ENCODE assay signal across 12 cellular contexts in genomic region chr14:102654298-102654697, GRCh38.
DNase-seq lines count a peak whose midpoint lies in the region; ATAC-seq and FAIRE-seq lines count a peak whose summit lies in the region.
"Had no signal": no experiment of that assay in that cellular context is flagged by ENCODE, and none has a peak within 500 bp of the region (broad histone marks: within the 10 kb centered on the region; RNA-seq: fewer than 3 reads in every experiment).

No MANE protein-coding gene starts in this region.

- H3K9me3 Mint-ChIP-seq in activated naive CD4-positive, alpha-beta T cell treated with anti-CD3 and anti-CD28 coated beads for 36 hours: peaks cover 4% of the 10 kb centered on the region
- peaks cover 7% of the 10 kb centered on the region for H3K9me3 Mint-ChIP-seq in activated naive CD4-positive, alpha-beta T cell treated with anti-CD3 and anti-CD28 coated beads, Interleukin-2, amount 10 ng/mL, durations not matched to agents 7 days and 5 days
- peaks cover 5% of the 10 kb centered on the region for H3K9me3 Mint-ChIP-seq in activated T-cell treated with anti-CD3 and anti-CD28 coated beads, Interleukin-2, amount 50 U/mL, for 4 hours
- no peaks in the 10 kb centered on the region for H3K9me3 Mint-ChIP-seq in stimulated activated effector memory CD8-positive, alpha-beta T cell treated with anti-CD3 and anti-CD28 coated beads, Interleukin-12 subunit alpha, Interleukin-12 subunit beta, amount 100 ng/mL, for 72 hours

- H3K4me1 Mint-ChIP-seq in activated naive CD4-positive, alpha-beta T cell treated with anti-CD3 and anti-CD28 coated beads for 36 hours (ENCODE audit: low read depth): peaks cover 37% of the 10 kb centered on the region
- peaks cover 6% of the 10 kb centered on the region for H3K4me1 Mint-ChIP-seq in activated naive CD4-positive, alpha-beta T cell treated with anti-CD3 and anti-CD28 coated beads, Interleukin-2, amount 10 ng/mL, durations not matched to agents 7 days and 5 days
- H3K4me1 Mint-ChIP-seq in activated T-cell treated with anti-CD3 and anti-CD28 coated beads, Interleukin-2, amount 50 U/mL, for 4 hours (ENCODE audit: low read depth): peaks cover 31% of the 10 kb centered on the region
- H3K4me1 Mint-ChIP-seq in stimulated activated effector memory CD8-positive, alpha-beta T cell treated with anti-CD3 and anti-CD28 coated beads, Interleukin-12 subunit alpha, Interleukin-12 subunit beta, amount 100 ng/mL, for 72 hours: peaks cover 20% of the 10 kb centered on the region

- no peak overlapping the region for H3K27ac Mint-ChIP-seq in activated naive CD4-positive, alpha-beta T cell treated with anti-CD3 and anti-CD28 coated beads for 36 hours
- H3K27ac Mint-ChIP-seq in activated naive CD4-positive, alpha-beta T cell treated with anti-CD3 and anti-CD28 coated beads, Interleukin-2, amount 10 ng/mL, durations not matched to agents 7 days and 5 days: no peak overlapping the region
- H3K27ac Mint-ChIP-seq in stimulated activated effector memory CD8-positive, alpha-beta T cell treated with anti-CD3 and anti-CD28 coated beads, Interleukin-12 subunit alpha, Interleukin-12 subunit beta, amount 100 ng/mL, for 72 hours: no peak overlapping the region

- DNase-seq in activated naive CD4-positive, alpha-beta T cell treated with anti-CD3 and anti-CD28 coated beads for 36 hours: peak; percentile 11
- no peak for DNase-seq in activated naive CD4-positive, alpha-beta T cell treated with anti-CD3 and anti-CD28 coated beads, Interleukin-2, amount 10 ng/mL, durations not matched to agents 7 days and 5 days
- no peak for DNase-seq in activated T-cell treated with anti-CD3 and anti-CD28 coated beads, Interleukin-2, amount 50 U/mL, for 4 hours
- no peak for DNase-seq in stimulated activated effector memory CD8-positive, alpha-beta T cell treated with anti-CD3 and anti-CD28 coated beads, Interleukin-12 subunit alpha, Interleukin-12 subunit beta, amount 100 ng/mL, for 72 hours (ENCODE audit: low spot score in 2 of 2)
- DNase-seq in cerebellar nuclear complex (lab: John Stamatoyannopoulos, UW): no peak
- DNase-seq: mesendoderm, MM.1S, Right ventricle myocardium superior, tibial artery had no signal

- intact Hi-C loops in activated naive CD4-positive, alpha-beta T cell treated with anti-CD3 and anti-CD28 coated beads for 36 hours (cut with micrococcal nuclease): no loop called here

- H3K36me3 Mint-ChIP-seq in activated naive CD4-positive, alpha-beta T cell treated with anti-CD3 and anti-CD28 coated beads for 36 hours (ENCODE audit: low read depth): peaks cover 1% of the 10 kb centered on the region
- H3K36me3 Mint-ChIP-seq in activated naive CD4-positive, alpha-beta T cell treated with anti-CD3 and anti-CD28 coated beads, Interleukin-2, amount 10 ng/mL, durations not matched to agents 7 days and 5 days: peaks cover 3% of the 10 kb centered on the region
- peaks cover 4% of the 10 kb centered on the region for H3K36me3 Mint-ChIP-seq in activated T-cell treated with anti-CD3 and anti-CD28 coated beads, Interleukin-2, amount 50 U/mL, for 4 hours (ENCODE audit: insufficient read depth)
- H3K36me3 Mint-ChIP-seq in stimulated activated effector memory CD8-positive, alpha-beta T cell treated with anti-CD3 and anti-CD28 coated beads, Interleukin-12 subunit alpha, Interleukin-12 subunit beta, amount 100 ng/mL, for 72 hours: no peaks in the 10 kb centered on the region

- peak; percentile 91 to 92 for ATAC-seq in activated T-cell treated with anti-CD3 and anti-CD28 coated beads, Interleukin-2, amount 50 U/mL, for 4 hours
- ATAC-seq in stimulated activated effector memory CD8-positive, alpha-beta T cell treated with anti-CD3 and anti-CD28 coated beads, Interleukin-12 subunit alpha, Interleukin-12 subunit beta, amount 100 ng/mL, for 72 hours: peak; percentile 92
- ATAC-seq in GM19467 (IDR thresholded peaks at IDR 0.05; ENCODE audit: unreplicated experiment): no peak
- no peak for ATAC-seq in GM18868 (IDR thresholded peaks at IDR 0.05; ENCODE audit: unreplicated experiment)

- CTCF ChIA-PET in activated naive CD4-positive, alpha-beta T cell treated with anti-CD3 and anti-CD28 coated beads for 36 hours (lab: Charles Lee): interaction anchor here (1.7 kb wide), 1 partner anchor 40 kb away, joined by 4 read pairs; no protein-coding TSS in a partner anchor
- CTCF ChIA-PET in activated naive CD4-positive, alpha-beta T cell treated with anti-CD3 and anti-CD28 coated beads, Interleukin-2, amount 10 ng/mL, durations not matched to agents 7 days and 5 days (lab: Charles Lee): no interaction called here

- no peaks in the 10 kb centered on the region for H3K27me3 Mint-ChIP-seq in activated naive CD4-positive, alpha-beta T cell treated with anti-CD3 and anti-CD28 coated beads for 36 hours (ENCODE audit: low read depth)
- no peaks in the 10 kb centered on the region for H3K27me3 Mint-ChIP-seq in activated naive CD4-positive, alpha-beta T cell treated with anti-CD3 and anti-CD28 coated beads, Interleukin-2, amount 10 ng/mL, durations not matched to agents 7 days and 5 days
- H3K27me3 Mint-ChIP-seq in activated T-cell treated with anti-CD3 and anti-CD28 coated beads, Interleukin-2, amount 50 U/mL, for 4 hours (ENCODE audit: low read depth): no peaks in the 10 kb centered on the region

- FAIRE-seq in islet of Langerhans (lab: Jason Lieb, UNC): peak; percentile 65

- H3K4me3 Mint-ChIP-seq in activated naive CD4-positive, alpha-beta T cell treated with anti-CD3 and anti-CD28 coated beads for 36 hours: no peak overlapping the region
- H3K4me3 Mint-ChIP-seq in activated naive CD4-positive, alpha-beta T cell treated with anti-CD3 and anti-CD28 coated beads, Interleukin-2, amount 10 ng/mL, durations not matched to agents 7 days and 5 days: no peak overlapping the region
- no peak overlapping the region for H3K4me3 Mint-ChIP-seq in activated T-cell treated with anti-CD3 and anti-CD28 coated beads, Interleukin-2, amount 50 U/mL, for 4 hours
- no peak overlapping the region for H3K4me3 Mint-ChIP-seq in stimulated activated effector memory CD8-positive, alpha-beta T cell treated with anti-CD3 and anti-CD28 coated beads, Interleukin-12 subunit alpha, Interleukin-12 subunit beta, amount 100 ng/mL, for 72 hours

Comparison
In these comparisons a context has a peak if more than half of its experiments do, and no peak if none do; other contexts are left out.
1. ATAC-seq: peak in activated T-cell treated with anti-CD3 and anti-CD28 coated beads, Interleukin-2, amount 50 U/mL, for 4 hours (2 of 2) and stimulated activated effector memory CD8-positive, alpha-beta T cell treated with anti-CD3 and anti-CD28 coated beads, Interleukin-12 subunit alpha, Interleukin-12 subunit beta, amount 100 ng/mL, for 72 hours (single experiment); none in GM19467 (single experiment) and GM18868 (single experiment).